In the genomic region with DNA sequence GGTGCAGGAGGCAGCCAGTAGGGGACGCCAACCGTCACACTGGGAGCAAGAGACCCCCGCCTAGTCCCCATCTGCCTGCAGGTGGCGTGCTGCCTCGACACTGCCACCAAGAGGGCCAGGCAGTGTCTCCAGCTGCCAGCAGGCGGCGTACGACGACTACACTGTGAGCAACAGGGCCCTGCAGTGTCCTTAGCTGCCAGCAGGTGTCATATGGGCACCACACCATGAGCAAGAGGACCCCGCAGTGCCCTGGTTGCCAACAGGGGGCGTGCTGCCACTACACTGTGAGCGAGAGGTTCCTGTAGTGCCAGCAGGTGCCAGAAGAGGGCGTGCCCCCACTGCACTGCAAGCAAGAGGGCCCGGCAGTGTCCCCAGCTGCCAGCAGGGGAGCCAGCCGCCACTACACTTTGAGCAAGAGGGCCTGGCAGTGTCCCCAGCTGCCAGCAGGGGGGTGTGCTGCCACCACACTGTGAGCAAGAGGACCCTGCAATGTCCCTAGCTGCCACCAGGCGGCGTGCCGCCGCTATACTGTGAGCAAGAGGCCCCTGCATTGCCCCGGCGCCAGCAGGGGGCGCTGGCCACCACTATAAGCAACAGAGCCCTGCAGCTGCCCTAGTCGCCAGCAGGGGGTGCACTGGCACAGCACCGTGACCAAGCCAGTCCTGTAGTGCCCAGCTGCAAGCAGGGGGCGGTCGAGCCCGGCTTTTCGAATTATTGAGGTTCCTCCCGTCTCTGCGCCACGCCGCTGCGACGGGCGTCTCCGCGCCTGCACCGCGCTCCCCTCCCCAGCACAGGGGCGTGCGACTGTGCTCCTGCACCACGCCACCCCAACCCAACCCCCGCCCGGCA, we compare ENCODE assay signal across 7 cellular contexts. TPM values are rescaled to one million over a fixed set of nuclear protein-coding genes. Genes with fewer than 3 reads are reported as not detected.
A peak's percentile ranks its signal among the peaks of the same experiment; 100 is the strongest.
DNase-seq lines count a peak whose midpoint lies in the region; ATAC-seq and TF ChIP-seq lines count a peak whose summit lies in the region.
"Not testable (repeated sequence)": the region's sequence is repeated elsewhere in the genome, so short reads cannot be mapped to it uniquely, and the experiment has no call there.

No MANE protein-coding gene starts in this region.

- not testable (repeated sequence) for H3K4me3 ChIP-seq in heart left ventricle

- not testable (repeated sequence) for H3K9me3 Mint-ChIP-seq in activated naive CD4-positive, alpha-beta T cell treated with anti-CD3 and anti-CD28 coated beads, Interleukin-2, amount 50 U/mL, for 72 hours

- DNase-seq in NCI-H1092 treated with DMSO at 0.1 percent for 48 hours (lab: John Stamatoyannopoulos, UW) (peak; percentile 9), T-helper 1 cell (peak; percentile 59 to 95 (median 66)), heart left ventricle (peak; percentile 73 to 85 (median 79)), putamen (ENCODE audit: low spot score) (peak; percentile 71)
- peak; percentile 98 for DNase-seq in activated naive CD4-positive, alpha-beta T cell treated with anti-CD3 and anti-CD28 coated beads, Interleukin-2, amount 50 U/mL, for 72 hours (ENCODE audit: low spot score in 2 of 2)

- not testable (repeated sequence) for H3K36me3 ChIP-seq in heart left ventricle

- not testable (repeated sequence) for H3K4me1 ChIP-seq in heart left ventricle

- ATAC-seq in GM18499 (IDR thresholded peaks at IDR 0.05; ENCODE audit: insufficient read depth, unreplicated experiment) (peak; percentile 86), HG02678 (IDR thresholded peaks at IDR 0.05; ENCODE audit: unreplicated experiment) (peak; percentile 92), heart left ventricle (peak; percentile 83 to 96 (median 87))
- peak; percentile 94 for ATAC-seq in activated naive CD4-positive, alpha-beta T cell treated with anti-CD3 and anti-CD28 coated beads, Interleukin-2, amount 50 U/mL, for 72 hours

- not testable (repeated sequence) for H3K27ac ChIP-seq in heart left ventricle

- not testable (repeated sequence) for H3K27ac Mint-ChIP-seq in activated naive CD4-positive, alpha-beta T cell treated with anti-CD3 and anti-CD28 coated beads, Interleukin-2, amount 50 U/mL, for 72 hours

- not testable (repeated sequence) for H3K27me3 ChIP-seq in heart left ventricle

- not testable (repeated sequence) for H3K9me3 ChIP-seq in heart left ventricle

- TF ChIP-seq POLR2A in heart left ventricle (IDR thresholded peaks at IDR 0.05): not testable (repeated sequence)

- TF ChIP-seq CTCF in heart left ventricle (IDR thresholded peaks at IDR 0.05): peak; percentile 62 to 87 (median 78)

- intact Hi-C loops in heart left ventricle (cut with DNase I): not testable (repeated sequence)

- H3K36me3 Mint-ChIP-seq in activated naive CD4-positive, alpha-beta T cell treated with anti-CD3 and anti-CD28 coated beads, Interleukin-2, amount 50 U/mL, for 72 hours: not testable (repeated sequence)

- WGBS in heart left ventricle, 4 donors: 80 to 91% (median 85%) methylated on average over 27 to 44 of the region's 44 CpGs

RNA-seq across cellular contexts. Expression of a gene that starts 30.3 kb away (rescaled TPM):
- total RNA-seq in activated naive CD4-positive, alpha-beta T cell treated with anti-CD3 and anti-CD28 coated beads, Interleukin-2, amount 50 U/mL, for 72 hours: 10 to 100 TPM; 25.3 to 39.6 TPM
- total RNA-seq in heart left ventricle: 100 to 1,000 TPM in 1 of 9 donors, 10 to 100 TPM in 8; 41.7 to 128 (median 66.6) TPM
- polyA plus RNA-seq in heart left ventricle: 10 to 100 TPM; 23.9 to 29.5 TPM

Comparison
In these comparisons a context has a peak if more than half of its experiments do, and no peak if none do; other contexts are left out.
1. DNase-seq: peak in every context shown above with its lines; median percentile 98 in activated naive CD4-positive, alpha-beta T cell treated with anti-CD3 and anti-CD28 coated beads, Interleukin-2, amount 50 U/mL, for 72 hours; 79 in heart left ventricle; 71 in putamen; 66 in T-helper 1 cell; 9 in NCI-H1092 treated with DMSO at 0.1 percent for 48 hours.